Comparison of ENCODE assay signal across 10 cellular contexts in genomic region chr5:157109744-157110143, GRCh38. TPM values are rescaled to one million over a fixed set of nuclear protein-coding genes. Genes with fewer than 3 reads are reported as not detected.
DNase-seq lines count a peak whose midpoint lies in the region; ATAC-seq and TF ChIP-seq lines count a peak whose summit lies in the region.
"Had no signal": no experiment of that assay in that cellular context is flagged by ENCODE, and none has a peak within 500 bp of the region (broad histone marks: within the 10 kb centered on the region; RNA-seq: fewer than 3 reads in every experiment).

No MANE protein-coding gene starts in this region.

- H3K18ac ChIP-seq in mesendoderm (ENCODE audit: low read length), result no peak overlapping the region

- no peak for TF ChIP-seq CTCF in GM10248 (IDR thresholded peaks at IDR 0.05; ENCODE audit: control extremely low read depth, extremely low read depth, low read depth, missing control alignments)

- no peak overlapping the region for H3K9ac ChIP-seq in mesendoderm (ENCODE audit: low read length)

- peaks cover 20% of the 10 kb centered on the region for H3K36me3 Mint-ChIP-seq in activated naive CD8-positive, alpha-beta T cell treated with anti-CD3 and anti-CD28 coated beads for 36 hours

- H2BK15ac ChIP-seq in mesendoderm (replicated peaks; ENCODE audit: low read depth), result no peak overlapping the region

- no peaks in the 10 kb centered on the region for H3K9me3 Mint-ChIP-seq in activated naive CD8-positive, alpha-beta T cell treated with anti-CD3 and anti-CD28 coated beads for 36 hours

- no peaks in the 10 kb centered on the region for H3K27me3 Mint-ChIP-seq in activated naive CD8-positive, alpha-beta T cell treated with anti-CD3 and anti-CD28 coated beads for 36 hours

- no peak overlapping the region for H3K4me2 ChIP-seq in mesendoderm (ENCODE audit: low read length)

- no peak overlapping the region for H3K4ac ChIP-seq in mesendoderm (ENCODE audit: low read depth, low read length)

- peak; percentile 60 for ATAC-seq in GM19467 (IDR thresholded peaks at IDR 0.05; ENCODE audit: unreplicated experiment)
- ATAC-seq in HG03460 (IDR thresholded peaks at IDR 0.05; ENCODE audit: unreplicated experiment), result peak; percentile 72

- H3K23ac ChIP-seq in mesendoderm (ENCODE audit: low read length), result no peak overlapping the region

- H3K79me1 ChIP-seq in mesendoderm (ENCODE audit: low read length), result no peaks in the 10 kb centered on the region

- H3K27ac Mint-ChIP-seq in activated naive CD8-positive, alpha-beta T cell treated with anti-CD3 and anti-CD28 coated beads for 36 hours, result peak overlapping the region; percentile 99

- H3K4me1 Mint-ChIP-seq in activated naive CD8-positive, alpha-beta T cell treated with anti-CD3 and anti-CD28 coated beads for 36 hours, result peaks cover 46% of the 10 kb centered on the region

- H4K8ac ChIP-seq in mesendoderm (ENCODE audit: low read depth, low read length), result no peak overlapping the region

- no peaks in the 10 kb centered on the region for H3K36me3 ChIP-seq in mesendoderm (ENCODE audit: control insufficient read depth, insufficient read depth, low read length)

- peak; percentile 65 for DNase-seq in GM10248 (ENCODE audit: extremely low spot score)
- peak; percentile 31 for DNase-seq in activated naive CD8-positive, alpha-beta T cell treated with anti-CD3 and anti-CD28 coated beads for 36 hours
- DNase-seq in HuH-7.5 (ENCODE audit: low spot score), result no peak
- no peak for DNase-seq in mesendoderm
- no peak for DNase-seq in NCI-H510A (lab: John Stamatoyannopoulos, UW)
- DNase-seq in NCI-H1048 (lab: John Stamatoyannopoulos, UW), result no peak

- no peaks in the 10 kb centered on the region for H3K79me2 ChIP-seq in mesendoderm (ENCODE audit: control insufficient read depth, insufficient read depth, low read length)

- no peak overlapping the region for H2BK120ac ChIP-seq in mesendoderm (ENCODE audit: low read depth, low read length)

- no peaks in the 10 kb centered on the region for H3K27me3 ChIP-seq in mesendoderm (ENCODE audit: insufficient read depth, low read length, poor library complexity)

- H3K4me1 ChIP-seq in mesendoderm (ENCODE audit: control insufficient read depth, low read depth, low read length), result no peaks in the 10 kb centered on the region

- WGBS in mesendoderm (ENCODE audit: extremely low coverage, insufficient coverage, low lambda C conversion rate), result no CpG with 5 or more reads among the region's 1 CpG

- CTCF ChIA-PET in GM10248 (lab: Yijun Ruan, JAX), result interaction anchor here (2.9 kb wide), 1 partner anchor 23 kb away, joined by 11 read pairs; no protein-coding TSS in a partner anchor

- H2AK5ac ChIP-seq in mesendoderm (ENCODE audit: low read length), result no peak overlapping the region

- H3K4me3 ChIP-seq in mesendoderm (ENCODE audit: low read length), result no peak overlapping the region

- no peak overlapping the region for H4K5ac ChIP-seq in mesendoderm (ENCODE audit: low read length)

- H3K27ac ChIP-seq in mesendoderm (ENCODE audit: low read depth, low read length), result no peak overlapping the region

- H3K4me3 Mint-ChIP-seq in activated naive CD8-positive, alpha-beta T cell treated with anti-CD3 and anti-CD28 coated beads for 36 hours, result peak overlapping the region; percentile 78

- POLR2A ChIA-PET in GM10248 (lab: Yijun Ruan, JAX), result interaction anchor here (0.6 to 1.0 kb wide), 2 partner anchors 33 to 35 kb away, joined by 5 to 9 read pairs; partner anchors contain the start of gene MED7

- no peak overlapping the region for H3K56ac ChIP-seq in mesendoderm (ENCODE audit: low read length)

- no peak overlapping the region for H2BK5ac ChIP-seq in mesendoderm (ENCODE audit: low read length)

RNA-seq across cellular contexts. Expression of gene HAVCR2, which starts 0.9 kb away (rescaled TPM):
- 10 to 100 TPM; 24.6 to 25.2 TPM for total RNA-seq in activated naive CD8-positive, alpha-beta T cell treated with anti-CD3 and anti-CD28 coated beads for 36 hours
- polyA plus RNA-seq in mesendoderm (2013, experiment 1 of 2), result 0.08 TPM
- polyA plus RNA-seq in mesendoderm (2013, experiment 2 of 2), result 0.03 TPM

RNA-seq across cellular contexts. Expression of gene MED7, which starts 32.9 kb away (rescaled TPM):
- total RNA-seq in activated naive CD8-positive, alpha-beta T cell treated with anti-CD3 and anti-CD28 coated beads for 36 hours, result 10 to 100 TPM; 14.2 to 15.4 TPM
- polyA plus RNA-seq in mesendoderm (2013, experiment 1 of 2), result 10.4 TPM
- 9.8 TPM for polyA plus RNA-seq in mesendoderm (2013, experiment 2 of 2)

RNA-seq across cellular contexts. Expression of gene HAVCR1, which starts 50.8 kb away (rescaled TPM):
- total RNA-seq in activated naive CD8-positive, alpha-beta T cell treated with anti-CD3 and anti-CD28 coated beads for 36 hours, result under 1 TPM; 0.22 to 0.89 TPM
- polyA plus RNA-seq in mesendoderm (2013, experiment 1 of 2), result not detected
- 0.11 TPM for polyA plus RNA-seq in mesendoderm (2013, experiment 2 of 2)

RNA-seq across cellular contexts. Expression of gene GARIN3, which starts 56.3 kb away (rescaled TPM):
- under 1 TPM; 0.46 to 0.47 TPM for total RNA-seq in activated naive CD8-positive, alpha-beta T cell treated with anti-CD3 and anti-CD28 coated beads for 36 hours
- polyA plus RNA-seq in mesendoderm (2013, experiment 1 of 2), result not detected
- not detected for polyA plus RNA-seq in mesendoderm (2013, experiment 2 of 2)
- total RNA-seq: mononuclear cell, temporal lobe had no signal

Comparison
In these comparisons a context has a peak if more than half of its experiments do, and no peak if none do; other contexts are left out.
1. DNase-seq: peak in GM10248 (single experiment) and activated naive CD8-positive, alpha-beta T cell treated with anti-CD3 and anti-CD28 coated beads for 36 hours (single experiment); none in HuH-7.5 (single experiment), mesendoderm (single experiment), NCI-H510A (single experiment) and NCI-H1048 (single experiment).